Comparison of ENCODE assay signal across 8 cellular contexts in genomic region chr1:21440630-21441125, GRCh38. TPM values are rescaled to one million over a fixed set of nuclear protein-coding genes. Genes with fewer than 3 reads are reported as not detected.
DNase-seq lines count a peak whose midpoint lies in the region; ATAC-seq and TF ChIP-seq lines count a peak whose summit lies in the region.
"Not testable (repeated sequence)": the region's sequence is repeated elsewhere in the genome, so short reads cannot be mapped to it uniquely, and the experiment has no call there.

No MANE protein-coding gene starts in this region.

- not testable (repeated sequence) for TF ChIP-seq CTCF in HCT116 (IDR thresholded peaks at IDR 0.05 in 2 of 3, conservative IDR thresholded peaks at IDR 0.05 in 1 of 3; ENCODE audit: borderline replicate concordance in 1 of 3, insufficient read depth in 1 of 3, low read depth in 2 of 3, low read length in 2 of 3); Panc1 (IDR thresholded peaks at IDR 0.05); nephron progenitor cell (IDR thresholded peaks at IDR 0.05)

- intact Hi-C loops in HCT116 (cut with micrococcal nuclease); Panc1 (cut with micrococcal nuclease; ENCODE audit: unreplicated experiment); dendritic cell treated with granulocyte-macrophage colony-stimulating factor and Interleukin-4, amounts not matched to agents 40 ng/mL and 50 ng/mL, for 4 days (cut with micrococcal nuclease): not testable (repeated sequence)

- TSS peak; percentile 47 for BruUV-seq in HCT116 (replicated peaks; lab: Mats Ljungman, UMichigan)
- BruUV-seq in Panc1 (replicated peaks; lab: Mats Ljungman, UMichigan), result not testable (repeated sequence)

- H3K4me1 ChIP-seq in HCT116 (ENCODE audit: control insufficient read depth in 1 of 2, insufficient read depth in 2 of 2, low read length in 2 of 2), result peaks cover 7 to 16% of the 10 kb centered on the region in 2 experiments; a peak in 3 of 4 replicates
- H3K4me1 ChIP-seq in Panc1 (ENCODE audit: control insufficient read depth, insufficient read depth, low read length), result not testable (repeated sequence)

- ATAC-seq in HCT116, Panc1: not testable (repeated sequence)
- peak; percentile 25 to 29 for ATAC-seq in activated T-cell treated with anti-CD3 and anti-CD28 coated beads, Interleukin-2, amount 50 U/mL, for 4 hours
- peak; percentile 35 for ATAC-seq in stimulated activated effector memory CD8-positive, alpha-beta T cell treated with anti-CD3 and anti-CD28 coated beads, Interleukin-12 subunit alpha, Interleukin-12 subunit beta, amount 100 ng/mL, for 72 hours

- peaks cover 27% of the 10 kb centered on the region for H3K79me2 ChIP-seq in HCT116 (ENCODE audit: insufficient read depth, low read length)

- not testable (repeated sequence) for TF ChIP-seq RAD21 in HCT116 (IDR thresholded peaks at IDR 0.05; ENCODE audit: low read depth)

- not testable (repeated sequence) for H3K27ac ChIP-seq in HCT116 (ENCODE audit: low read depth, low read length)
- peak overlapping the region; percentile 59; the same call in 1 of the 2 replicates for H3K27ac ChIP-seq in Panc1 (ENCODE audit: low read length)

- not testable (repeated sequence) for H3K27ac Mint-ChIP-seq in dendritic cell treated with granulocyte-macrophage colony-stimulating factor and Interleukin-4, amounts not matched to agents 40 ng/mL and 50 ng/mL, for 4 days; nephron progenitor cell
- peak overlapping the region; percentile 70 for H3K27ac Mint-ChIP-seq in stimulated activated effector memory CD8-positive, alpha-beta T cell treated with anti-CD3 and anti-CD28 coated beads, Interleukin-12 subunit alpha, Interleukin-12 subunit beta, amount 100 ng/mL, for 72 hours

- RAD21 ChIA-PET in HCT116 (lab: Charles Lee; ENCODE audit: low non-redundant PET in 1 of 2, low total read pairs in 2 of 2, uncharacterized antibody in 2 of 2, unreplicated experiment in 2 of 2), result not testable (repeated sequence)

- H3K27me3 ChIP-seq in HCT116 (ENCODE audit: insufficient read depth, low read length); Panc1 (ENCODE audit: control insufficient read depth, insufficient read depth, low read length): not testable (repeated sequence)

- H3K36me3 ChIP-seq in HCT116 (ENCODE audit: control insufficient read depth in 1 of 2, insufficient read depth in 2 of 2, low read length in 2 of 2); Panc1 (ENCODE audit: control insufficient read depth, insufficient read depth, low read length): not testable (repeated sequence)

- H3K4me1 Mint-ChIP-seq in activated T-cell treated with anti-CD3 and anti-CD28 coated beads, Interleukin-2, amount 50 U/mL, for 4 hours (ENCODE audit: low read depth), result peaks cover 18% of the 10 kb centered on the region
- H3K4me1 Mint-ChIP-seq in dendritic cell treated with granulocyte-macrophage colony-stimulating factor and Interleukin-4, amounts not matched to agents 40 ng/mL and 50 ng/mL, for 4 days (ENCODE audit: low read depth), result peaks cover 14% of the 10 kb centered on the region
- peaks cover 20% of the 10 kb centered on the region for H3K4me1 Mint-ChIP-seq in nephron progenitor cell
- H3K4me1 Mint-ChIP-seq in stimulated activated effector memory CD8-positive, alpha-beta T cell treated with anti-CD3 and anti-CD28 coated beads, Interleukin-12 subunit alpha, Interleukin-12 subunit beta, amount 100 ng/mL, for 72 hours, result peaks cover 17% of the 10 kb centered on the region

- not testable (repeated sequence) for H2AFZ ChIP-seq in HCT116 (ENCODE audit: low read depth, low read length, poor library complexity, severe bottlenecking)

- H3K9me3 ChIP-seq in HCT116 (ENCODE audit: control insufficient read depth in 1 of 2, insufficient read depth in 1 of 2, low read depth in 1 of 2, low read length in 2 of 2); Panc1 (ENCODE audit: control insufficient read depth, insufficient read depth, low read depth, low read length): not testable (repeated sequence)

- H3K4me3 ChIP-seq in HCT116 (replicated peaks in 1 of 2; ENCODE audit: low read depth in 1 of 2, low read length in 2 of 2), result peak overlapping the region; percentile 59 to 83
- H3K4me3 ChIP-seq in Panc1 (ENCODE audit: low read depth in 2 of 2, low read length in 2 of 2), result peak overlapping the region; percentile 57 to 74
- H3K4me3 ChIP-seq in iPS-11a (ENCODE audit: low read depth, low read length), result peak overlapping the region; percentile 51

- not testable (repeated sequence) for TF ChIP-seq POLR2A in HCT116 (IDR thresholded peaks at IDR 0.05; ENCODE audit: borderline replicate concordance, extremely low read depth, insufficient read depth, insufficient read length)

- not testable (repeated sequence) for H3K9me3 Mint-ChIP-seq in activated T-cell treated with anti-CD3 and anti-CD28 coated beads, Interleukin-2, amount 50 U/mL, for 4 hours; dendritic cell treated with granulocyte-macrophage colony-stimulating factor and Interleukin-4, amounts not matched to agents 40 ng/mL and 50 ng/mL, for 4 days; nephron progenitor cell; stimulated activated effector memory CD8-positive, alpha-beta T cell treated with anti-CD3 and anti-CD28 coated beads, Interleukin-12 subunit alpha, Interleukin-12 subunit beta, amount 100 ng/mL, for 72 hours

- not testable (repeated sequence) for H3K27me3 Mint-ChIP-seq in activated T-cell treated with anti-CD3 and anti-CD28 coated beads, Interleukin-2, amount 50 U/mL, for 4 hours (ENCODE audit: low read depth)
- peaks cover 60% of the 10 kb centered on the region for H3K27me3 Mint-ChIP-seq in dendritic cell treated with granulocyte-macrophage colony-stimulating factor and Interleukin-4, amounts not matched to agents 40 ng/mL and 50 ng/mL, for 4 days
- peaks cover 28% of the 10 kb centered on the region for H3K27me3 Mint-ChIP-seq in nephron progenitor cell (ENCODE audit: low read depth, poor library complexity)

- in situ Hi-C loops in Panc1 (cut with HindIII; ENCODE audit: low pct_unique_long_range_greater_than_20kb, low sequenced_read_pairs), result not testable (repeated sequence)

- not testable (repeated sequence) for H3K36me3 Mint-ChIP-seq in activated T-cell treated with anti-CD3 and anti-CD28 coated beads, Interleukin-2, amount 50 U/mL, for 4 hours (ENCODE audit: insufficient read depth); nephron progenitor cell (ENCODE audit: low read depth); stimulated activated effector memory CD8-positive, alpha-beta T cell treated with anti-CD3 and anti-CD28 coated beads, Interleukin-12 subunit alpha, Interleukin-12 subunit beta, amount 100 ng/mL, for 72 hours
- peaks cover 13% of the 10 kb centered on the region for H3K36me3 Mint-ChIP-seq in dendritic cell treated with granulocyte-macrophage colony-stimulating factor and Interleukin-4, amounts not matched to agents 40 ng/mL and 50 ng/mL, for 4 days (ENCODE audit: low read depth)

- not testable (repeated sequence) for H4K20me1 ChIP-seq in HCT116 (ENCODE audit: insufficient read depth)

- DNase-seq in AG20443 (ENCODE audit: low spot score) (peak; percentile 25), nephron progenitor cell (peak; percentile 23)
- DNase-seq in HCT116 (ENCODE audit: low read depth, low spot score); Panc1 (ENCODE audit: low read depth, low spot score); activated T-cell treated with anti-CD3 and anti-CD28 coated beads, Interleukin-2, amount 50 U/mL, for 4 hours: not testable (repeated sequence)
- DNase-seq in stimulated activated effector memory CD8-positive, alpha-beta T cell treated with anti-CD3 and anti-CD28 coated beads, Interleukin-12 subunit alpha, Interleukin-12 subunit beta, amount 100 ng/mL, for 72 hours (ENCODE audit: low spot score in 2 of 2), result peak in 1 of 2 donors; percentile 71

- H3K9me2 ChIP-seq in HCT116 (ENCODE audit: insufficient read depth), result not testable (repeated sequence)

- CTCF ChIA-PET in HCT116 (lab: Charles Lee); Panc1 (lab: Charles Lee): not testable (repeated sequence)

- POLR2A ChIA-PET in HCT116 (lab: Charles Lee); Panc1 (lab: Charles Lee): not testable (repeated sequence)

- H3K4me2 ChIP-seq in HCT116 (ENCODE audit: low read length), result peak overlapping the region; percentile 90

- H3K4me3 Mint-ChIP-seq in activated T-cell treated with anti-CD3 and anti-CD28 coated beads, Interleukin-2, amount 50 U/mL, for 4 hours, result peak overlapping the region; percentile 84
- H3K4me3 Mint-ChIP-seq in dendritic cell treated with granulocyte-macrophage colony-stimulating factor and Interleukin-4, amounts not matched to agents 40 ng/mL and 50 ng/mL, for 4 days, result peak overlapping the region; percentile 85
- peak overlapping the region; percentile 95 for H3K4me3 Mint-ChIP-seq in nephron progenitor cell
- peak overlapping the region; percentile 91 for H3K4me3 Mint-ChIP-seq in stimulated activated effector memory CD8-positive, alpha-beta T cell treated with anti-CD3 and anti-CD28 coated beads, Interleukin-12 subunit alpha, Interleukin-12 subunit beta, amount 100 ng/mL, for 72 hours

- H3K9ac ChIP-seq in HCT116 (ENCODE audit: low read length), result peak overlapping the region; percentile 67

RNA-seq across cellular contexts. Expression of gene NBPF3, which starts 0.7 kb away (rescaled TPM):
- total RNA-seq in HCT116 (2021; ENCODE audit: unreplicated experiment), result 17.3 TPM
- 9.1 and 11.7 TPM in 2 replicates for polyA plus RNA-seq in HCT116 (2012)
- 15.9 TPM for total RNA-seq in Panc1 (2021; ENCODE audit: unreplicated experiment)
- polyA plus RNA-seq in Panc1 (2012; ENCODE audit: insufficient read length), result 13.7 TPM
- 1 to 10 TPM; 4.2 to 4.8 (median 4.3) TPM for total RNA-seq in activated T-cell treated with anti-CD3 and anti-CD28 coated beads, Interleukin-2, amount 50 U/mL, for 4 hours
